ENCODE assay signal across 27 cellular contexts in genomic region chr17:27907976-27908558, GRCh38.
DNase-seq lines count a peak whose midpoint lies in the region; ATAC-seq and TF ChIP-seq lines count a peak whose summit lies in the region.
"Had no signal": no experiment of that assay in that cellular context is flagged by ENCODE, and none has a peak within 500 bp of the region (broad histone marks: within the 10 kb centered on the region; RNA-seq: fewer than 3 reads in every experiment).

No MANE protein-coding gene starts in this region.

- no peak for ATAC-seq in GM18907 (IDR thresholded peaks at IDR 0.05; ENCODE audit: unreplicated experiment)

- 0 out of 3 replicates have a peak, but pooled peaks have one; percentile 4 for TF ChIP-seq CTCF in GM12872 (IDR thresholded peaks at IDR 0.05; ENCODE audit: insufficient read depth, low read depth, low read length)

- peak; percentile 34 for DNase-seq in NCI-H82 (lab: John Stamatoyannopoulos, UW)
- no peak for DNase-seq in NCI-H82 treated with DMSO at 0.1 percent for 48 hours (lab: John Stamatoyannopoulos, UW; ENCODE audit: unreplicated experiment)
- peak; percentile 20 for DNase-seq in NAMALWA (ENCODE audit: low spot score)
- DNase-seq in erythroblast (lab: John Stamatoyannopoulos, UW) = peak; percentile 44 to 45
- DNase-seq in substantia nigra (lab: John Stamatoyannopoulos, UW) = no peak
- DNase-seq in stimulated activated CD4-positive, alpha-beta T cell treated with anti-CD3 and anti-CD28 coated beads, Interleukin-4, amount 100 ng/mL, for 4 hours = no peak
- DNase-seq: ACHN; BE2C; CD8-positive, alpha-beta memory T cell; DMS79 treated with DMSO at 0.1 percent for 48 hours; H7; KG1; NCI-H1092; NCI-H1417 treated with DMSO at 0.1 percent for 48 hours; NCI-H187; NCI-H2081 treated with DMSO at 0.1 percent for 48 hours; NCI-H2171; NCI-H345; NCI-H510A treated with DMSO at 0.1 percent for 48 hours; NCI-H748 treated with DMSO at 0.1 percent for 48 hours; NK-92 treated with Interleukin-12 subunit alpha and Interleukin-12 subunit beta, amount 100 ng/mL, for 24 hours; Right ventricle myocardium superior; RPMI8226; T-helper 1 cell had no signal

- no peak overlapping the region for H3K27ac ChIP-seq in substantia nigra (ENCODE audit: low read depth, low read length, poor library complexity, severe bottlenecking)
- H3K27ac ChIP-seq: 22Rv1 had no signal

- TF ChIP-seq POLR2A in erythroblast (IDR thresholded peaks at IDR 0.05; ENCODE audit: low read length) = no peak

Comparison
In these comparisons a context has a peak if more than half of its experiments do, and no peak if none do; other contexts are left out.
1. DNase-seq: peak in NCI-H82 (single experiment), NAMALWA (single experiment) and erythroblast (2 of 2); none in NCI-H82 treated with DMSO at 0.1 percent for 48 hours (single experiment), substantia nigra (0 of 49) and stimulated activated CD4-positive, alpha-beta T cell treated with anti-CD3 and anti-CD28 coated beads, Interleukin-4, amount 100 ng/mL, for 4 hours (0 of 2).